8 cellular contexts compared by ENCODE assay signal in the genomic region with DNA sequence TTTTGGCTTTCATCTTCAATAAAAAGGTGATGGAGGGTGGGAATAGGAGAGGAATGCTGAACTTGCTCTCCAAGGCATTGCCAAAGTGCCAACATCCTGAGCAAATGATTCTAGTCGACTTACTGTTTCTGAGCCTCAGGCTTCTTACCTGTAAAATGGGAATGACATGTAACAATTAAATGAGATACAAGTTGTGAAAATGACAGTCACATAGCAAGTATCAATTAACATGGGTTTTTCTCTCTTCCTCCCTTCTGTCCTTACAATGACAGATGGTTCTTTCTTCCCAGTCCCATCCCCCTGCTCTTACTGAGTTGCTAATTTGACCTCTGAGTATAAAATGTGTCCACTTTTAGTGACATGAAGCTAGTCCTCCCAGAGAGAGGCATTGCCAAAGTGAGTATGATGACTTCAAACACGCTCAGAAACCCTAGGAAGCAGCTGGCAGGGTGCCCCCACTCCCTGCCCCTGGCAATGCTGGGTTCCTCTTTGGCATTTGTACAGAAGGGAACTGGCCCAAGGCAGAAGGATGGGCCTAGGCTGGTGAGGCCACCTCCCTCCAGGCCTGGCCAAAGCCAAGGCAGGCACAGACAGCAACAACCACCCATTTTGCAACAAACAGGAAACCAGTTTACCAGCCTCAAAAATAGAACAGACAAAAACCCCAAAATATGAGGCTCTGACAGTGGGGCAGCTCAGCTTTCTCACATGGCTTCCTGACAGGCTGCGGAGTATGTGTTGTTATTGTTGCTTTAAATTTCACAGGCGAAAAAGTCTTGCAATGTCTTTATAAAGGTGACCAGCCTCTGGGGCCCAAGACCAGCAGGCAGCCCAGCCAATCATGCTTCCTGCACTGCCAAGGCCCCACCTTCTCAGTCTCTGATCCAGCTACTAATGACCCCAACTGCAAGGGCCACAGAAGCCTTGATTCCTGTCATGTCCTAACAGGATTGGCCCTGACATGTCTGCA.
A peak's percentile ranks its signal among the peaks of the same experiment; 100 is the strongest.
DNase-seq lines count a peak whose midpoint lies in the region; ATAC-seq and TF ChIP-seq lines count a peak whose summit lies in the region.

No MANE protein-coding gene starts in this region.

- H3K4me3 ChIP-seq in left lung (no peak overlapping the region), colonic mucosa (no peak overlapping the region)

- no peak overlapping the region for H3K9ac ChIP-seq in colonic mucosa (ENCODE audit: low read depth in 2 of 2, low read length in 2 of 2)

- ATAC-seq in GM18867 (IDR thresholded peaks at IDR 0.05; ENCODE audit: unreplicated experiment), result peak; percentile 65
- peak; percentile 80 for ATAC-seq in left lung
- ATAC-seq in GM18868 (IDR thresholded peaks at IDR 0.05; ENCODE audit: unreplicated experiment), result no peak
- no peak for ATAC-seq in HG02763 (IDR thresholded peaks at IDR 0.05; ENCODE audit: unreplicated experiment)

- H3K27me3 ChIP-seq in left lung, result no peaks in the 10 kb centered on the region
- H3K27me3 ChIP-seq in colonic mucosa, result no peaks in the 10 kb centered on the region

- H3K27ac ChIP-seq in left lung, result peak overlapping the region in 1 of 2 donors; percentile 75
- no peak overlapping the region for H3K27ac ChIP-seq in colonic mucosa

- TF ChIP-seq CTCF in left lung (IDR thresholded peaks at IDR 0.05) (no peak), colonic mucosa (IDR thresholded peaks at IDR 0.05) (no peak)

- no peaks in the 10 kb centered on the region for H3K36me3 ChIP-seq in left lung
- no peaks in the 10 kb centered on the region for H3K36me3 ChIP-seq in colonic mucosa

- DNase-seq in HT1080 (ENCODE audit: low read depth) (peak; percentile 31), left lung (peak; percentile 75 to 83), colonic mucosa (no peak), NCI-H1436 treated with DMSO at 0.1 percent for 48 hours (lab: John Stamatoyannopoulos, UW) (no peak)
- peak; percentile 35 for DNase-seq in activated effector memory CD4-positive, alpha-beta T cell treated with Interleukin-2 at 50 U/mL for 16 hours

- intact Hi-C loops in left lung (cut with DNase I), result loop anchor here in 1 of 2 donors (10.0 kb wide), 1 partner anchor 228 kb away; no protein-coding TSS in a partner anchor
- intact Hi-C loops in colonic mucosa (cut with DNase I), result no loop called here

- H3K9me3 ChIP-seq in left lung (no peaks in the 10 kb centered on the region), colonic mucosa (no peaks in the 10 kb centered on the region)

- H3K4me1 ChIP-seq in left lung (peaks cover 8 to 40% of the 10 kb centered on the region in 2 donors), colonic mucosa (no peaks in the 10 kb centered on the region)

Comparison
In these comparisons a context has a peak if more than half of its experiments do, and no peak if none do; other contexts are left out.
1. ATAC-seq: peak in GM18867 (single experiment) and left lung (single experiment); none in GM18868 (single experiment) and HG02763 (single experiment).
2. DNase-seq: peak in HT1080 (single experiment), activated effector memory CD4-positive, alpha-beta T cell treated with Interleukin-2 at 50 U/mL for 16 hours (single experiment) and left lung (2 of 2); none in colonic mucosa (single experiment) and NCI-H1436 treated with DMSO at 0.1 percent for 48 hours (single experiment).